In the genomic region with DNA sequence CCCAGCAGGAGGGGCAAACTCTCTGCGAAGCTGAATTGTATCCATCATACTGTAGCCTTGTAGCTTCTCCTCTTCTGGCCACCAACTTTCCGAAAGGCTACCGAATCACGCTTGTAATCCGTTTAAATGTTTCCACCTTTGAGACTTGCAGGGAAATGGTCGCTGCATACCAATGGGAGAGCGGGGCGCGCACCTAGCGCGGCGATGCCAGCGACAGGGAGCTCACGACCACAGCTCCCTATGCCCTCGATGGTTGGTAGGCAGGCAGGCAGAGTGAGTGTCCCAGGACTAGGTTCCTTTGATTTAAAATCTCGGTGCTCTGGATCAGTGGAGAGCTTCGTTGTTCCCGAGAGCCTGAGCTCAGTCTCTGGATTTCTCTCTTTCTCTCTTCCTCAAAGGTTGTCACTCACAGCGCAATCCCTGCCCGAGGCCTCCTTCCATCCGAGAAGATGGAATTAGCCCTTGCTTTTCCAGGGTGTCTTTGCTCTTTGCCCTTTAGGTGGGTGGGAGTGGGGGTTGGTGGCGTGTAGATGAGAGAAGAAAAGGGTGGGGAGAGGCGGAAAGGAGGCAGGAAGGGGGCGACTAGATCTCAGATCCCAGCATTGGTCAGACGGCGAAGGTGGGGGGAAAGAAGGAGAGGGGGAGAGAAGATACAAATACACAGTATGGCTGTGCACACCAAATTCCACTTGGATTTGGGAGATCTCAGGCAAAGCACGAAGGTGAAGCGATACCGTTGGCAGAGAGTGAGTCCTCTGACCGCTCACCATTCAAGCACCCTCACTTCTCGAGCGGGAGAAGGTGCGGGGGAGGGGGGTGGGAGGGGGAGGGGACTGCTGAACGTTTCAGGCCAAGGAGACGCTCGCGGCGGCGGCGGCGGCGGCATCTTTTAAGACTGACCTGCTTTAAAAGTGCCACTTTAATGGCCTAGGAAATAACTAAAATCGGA, we compare ENCODE assay signal across 9 cellular contexts. TPM values are rescaled to one million over a fixed set of nuclear protein-coding genes. Genes with fewer than 3 reads are reported as not detected.
DNase-seq lines count a peak whose midpoint lies in the region; ATAC-seq and TF ChIP-seq lines count a peak whose summit lies in the region.
"Had no signal": no experiment of that assay in that cellular context is flagged by ENCODE, and none has a peak within 500 bp of the region (broad histone marks: within the 10 kb centered on the region; RNA-seq: fewer than 3 reads in every experiment).

A gene with protein sequence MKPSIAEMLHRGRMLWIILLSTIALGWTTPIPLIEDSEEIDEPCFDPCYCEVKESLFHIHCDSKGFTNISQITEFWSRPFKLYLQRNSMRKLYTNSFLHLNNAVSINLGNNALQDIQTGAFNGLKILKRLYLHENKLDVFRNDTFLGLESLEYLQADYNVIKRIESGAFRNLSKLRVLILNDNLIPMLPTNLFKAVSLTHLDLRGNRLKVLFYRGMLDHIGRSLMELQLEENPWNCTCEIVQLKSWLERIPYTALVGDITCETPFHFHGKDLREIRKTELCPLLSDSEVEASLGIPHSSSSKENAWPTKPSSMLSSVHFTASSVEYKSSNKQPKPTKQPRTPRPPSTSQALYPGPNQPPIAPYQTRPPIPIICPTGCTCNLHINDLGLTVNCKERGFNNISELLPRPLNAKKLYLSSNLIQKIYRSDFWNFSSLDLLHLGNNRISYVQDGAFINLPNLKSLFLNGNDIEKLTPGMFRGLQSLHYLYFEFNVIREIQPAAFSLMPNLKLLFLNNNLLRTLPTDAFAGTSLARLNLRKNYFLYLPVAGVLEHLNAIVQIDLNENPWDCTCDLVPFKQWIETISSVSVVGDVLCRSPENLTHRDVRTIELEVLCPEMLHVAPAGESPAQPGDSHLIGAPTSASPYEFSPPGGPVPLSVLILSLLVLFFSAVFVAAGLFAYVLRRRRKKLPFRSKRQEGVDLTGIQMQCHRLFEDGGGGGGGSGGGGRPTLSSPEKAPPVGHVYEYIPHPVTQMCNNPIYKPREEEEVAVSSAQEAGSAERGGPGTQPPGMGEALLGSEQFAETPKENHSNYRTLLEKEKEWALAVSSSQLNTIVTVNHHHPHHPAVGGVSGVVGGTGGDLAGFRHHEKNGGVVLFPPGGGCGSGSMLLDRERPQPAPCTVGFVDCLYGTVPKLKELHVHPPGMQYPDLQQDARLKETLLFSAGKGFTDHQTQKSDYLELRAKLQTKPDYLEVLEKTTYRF (minus strand): TSS at position 757 of the 949 bp plus-strand sequence. CDS start 5,554 bp downstream, outside the sequence.

- peaks cover 24% of the 10 kb centered on the region for H3K4me1 Mint-ChIP-seq in activated naive CD4-positive, alpha-beta T cell treated with anti-CD3 and anti-CD28 coated beads for 36 hours (ENCODE audit: low read depth)
- H3K4me1 Mint-ChIP-seq in memory B cell (peaks cover 6% of the 10 kb centered on the region), type B pancreatic cell (ENCODE audit: unreplicated experiment) (peaks cover 17% of the 10 kb centered on the region)

- ATAC-seq in memory B cell (ENCODE audit: low read depth) (no peak), GM19324 (IDR thresholded peaks at IDR 0.05; ENCODE audit: low FRiP score, unreplicated experiment) (no peak), GM18867 (IDR thresholded peaks at IDR 0.05; ENCODE audit: unreplicated experiment) (no peak)

- H3K36me3 Mint-ChIP-seq in activated naive CD4-positive, alpha-beta T cell treated with anti-CD3 and anti-CD28 coated beads for 36 hours (ENCODE audit: low read depth) = no peaks in the 10 kb centered on the region
- H3K36me3 Mint-ChIP-seq in memory B cell (peaks cover 2% of the 10 kb centered on the region), type B pancreatic cell (no peaks in the 10 kb centered on the region)

- TF ChIP-seq CTCF in type B pancreatic cell (conservative IDR thresholded peaks at IDR 0.05) = no peak

- intact Hi-C loops in activated naive CD4-positive, alpha-beta T cell treated with anti-CD3 and anti-CD28 coated beads for 36 hours (cut with micrococcal nuclease) = no loop called here

- H3K27ac Mint-ChIP-seq in activated naive CD4-positive, alpha-beta T cell treated with anti-CD3 and anti-CD28 coated beads for 36 hours = no peak within 1 kb of the TSS
- no peak within 1 kb of the TSS for H3K27ac Mint-ChIP-seq in memory B cell
- H3K27ac Mint-ChIP-seq in type B pancreatic cell = peak within 1 kb of the TSS; percentile 39

- CTCF ChIA-PET in activated naive CD4-positive, alpha-beta T cell treated with anti-CD3 and anti-CD28 coated beads for 36 hours (lab: Charles Lee) = interaction anchor here (0.6 to 2.4 kb wide), 3 partner anchors 9 to 1005 kb away, joined by 3 to 11 read pairs (median 3); no protein-coding TSS in a partner anchor

- no peak for DNase-seq in activated naive CD4-positive, alpha-beta T cell treated with anti-CD3 and anti-CD28 coated beads for 36 hours
- no peak for DNase-seq in activated naive CD4-positive, alpha-beta T cell treated with Interleukin-2 at 50 U/mL for 16 hours
- DNase-seq in cerebellar cortex (ENCODE audit: low spot score) (peak; percentile 68), memory B cell (ENCODE audit: low spot score in 2 of 2) (no peak), type B pancreatic cell (ENCODE audit: extremely low spot score, unreplicated experiment) (no peak)
- no peak for DNase-seq in stimulated activated naive CD4-positive, alpha-beta T cell treated with Interleukin-2 at 50 U/mL for 16 hours (lab: John Stamatoyannopoulos, UW)

- peak within 1 kb of the TSS; percentile 18 for H3K4me3 Mint-ChIP-seq in activated naive CD4-positive, alpha-beta T cell treated with anti-CD3 and anti-CD28 coated beads for 36 hours
- peak within 1 kb of the TSS; percentile 3 for H3K4me3 Mint-ChIP-seq in memory B cell
- peak within 1 kb of the TSS; percentile 85 for H3K4me3 Mint-ChIP-seq in type B pancreatic cell

- no peaks in the 10 kb centered on the region for H3K9me3 Mint-ChIP-seq in activated naive CD4-positive, alpha-beta T cell treated with anti-CD3 and anti-CD28 coated beads for 36 hours
- no peaks in the 10 kb centered on the region for H3K9me3 Mint-ChIP-seq in memory B cell
- no peaks in the 10 kb centered on the region for H3K9me3 Mint-ChIP-seq in type B pancreatic cell

- H3K27me3 Mint-ChIP-seq in activated naive CD4-positive, alpha-beta T cell treated with anti-CD3 and anti-CD28 coated beads for 36 hours (ENCODE audit: low read depth) = peaks cover 62% of the 10 kb centered on the region
- H3K27me3 Mint-ChIP-seq in memory B cell = peaks cover 13% of the 10 kb centered on the region
- H3K27me3 Mint-ChIP-seq in type B pancreatic cell = peaks cover 82% of the 10 kb centered on the region

RNA-seq across cellular contexts. Expression of the gene that starts here (rescaled TPM):
- not detected for total RNA-seq in activated naive CD4-positive, alpha-beta T cell treated with anti-CD3 and anti-CD28 coated beads for 36 hours
- total RNA-seq in type B pancreatic cell (ENCODE audit: low replicate concordance) = 0.12 and 8.4 TPM in 2 replicates
- total RNA-seq: SK-MEL-5 had no signal

Comparison
In these comparisons a context has a peak if more than half of its experiments do, and no peak if none do; other contexts are left out.
1. H3K4me3 Mint-ChIP-seq: peak in every context shown above with its lines; median percentile 85 in type B pancreatic cell; 18 in activated naive CD4-positive, alpha-beta T cell treated with anti-CD3 and anti-CD28 coated beads for 36 hours; 3 in memory B cell.